8 cellular contexts compared by ENCODE assay signal in the genomic region with DNA sequence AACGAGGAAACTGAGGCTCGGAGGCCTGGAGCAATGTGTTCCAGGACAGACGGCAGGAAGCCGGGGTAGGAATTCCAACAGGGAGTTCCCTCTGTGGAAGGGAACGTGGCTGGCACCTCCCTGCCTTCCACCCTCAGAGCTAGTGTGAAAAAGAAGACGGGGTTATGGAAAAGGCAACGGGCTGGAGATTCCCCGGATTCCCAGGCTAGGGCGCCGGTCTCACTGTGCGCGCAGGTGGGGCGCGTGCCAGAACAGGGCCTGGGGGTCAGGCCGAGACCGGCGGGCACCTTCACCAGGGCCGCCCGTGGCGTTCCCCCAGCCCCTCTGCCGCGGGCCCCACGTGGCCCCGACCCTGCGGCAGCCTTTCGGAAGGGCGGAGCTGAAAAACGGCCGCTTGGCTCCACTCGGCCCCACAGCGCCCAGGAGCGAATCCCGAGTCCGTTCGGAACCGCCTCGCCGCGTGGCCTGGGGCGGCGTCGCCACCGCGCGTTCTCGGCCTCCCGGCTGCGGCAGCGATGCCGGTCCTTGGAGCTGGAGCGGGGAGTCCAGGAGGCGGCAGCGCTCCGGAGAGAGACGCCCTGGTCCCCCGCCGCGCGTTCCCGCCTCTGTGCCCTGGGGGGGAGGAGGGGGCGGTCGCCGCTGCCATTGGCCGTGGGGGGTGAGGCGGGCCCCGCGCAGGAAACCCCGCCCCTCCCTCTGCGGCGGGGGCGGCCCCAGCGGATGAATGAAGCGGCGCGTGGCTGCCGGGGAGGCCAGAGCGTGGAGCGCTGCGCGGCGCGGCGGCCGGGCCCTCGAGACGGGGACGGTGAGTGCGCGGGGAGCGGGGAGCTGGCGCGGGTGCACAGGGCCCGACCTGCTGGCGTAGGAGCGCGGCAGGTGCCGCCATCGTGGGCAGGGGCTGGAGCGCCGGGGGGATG. TPM values are rescaled to one million over a fixed set of nuclear protein-coding genes. Genes with fewer than 3 reads are reported as not detected.
DNase-seq lines count a peak whose midpoint lies in the region; ATAC-seq, FAIRE-seq and TF ChIP-seq lines count a peak whose summit lies in the region.

A gene with protein sequence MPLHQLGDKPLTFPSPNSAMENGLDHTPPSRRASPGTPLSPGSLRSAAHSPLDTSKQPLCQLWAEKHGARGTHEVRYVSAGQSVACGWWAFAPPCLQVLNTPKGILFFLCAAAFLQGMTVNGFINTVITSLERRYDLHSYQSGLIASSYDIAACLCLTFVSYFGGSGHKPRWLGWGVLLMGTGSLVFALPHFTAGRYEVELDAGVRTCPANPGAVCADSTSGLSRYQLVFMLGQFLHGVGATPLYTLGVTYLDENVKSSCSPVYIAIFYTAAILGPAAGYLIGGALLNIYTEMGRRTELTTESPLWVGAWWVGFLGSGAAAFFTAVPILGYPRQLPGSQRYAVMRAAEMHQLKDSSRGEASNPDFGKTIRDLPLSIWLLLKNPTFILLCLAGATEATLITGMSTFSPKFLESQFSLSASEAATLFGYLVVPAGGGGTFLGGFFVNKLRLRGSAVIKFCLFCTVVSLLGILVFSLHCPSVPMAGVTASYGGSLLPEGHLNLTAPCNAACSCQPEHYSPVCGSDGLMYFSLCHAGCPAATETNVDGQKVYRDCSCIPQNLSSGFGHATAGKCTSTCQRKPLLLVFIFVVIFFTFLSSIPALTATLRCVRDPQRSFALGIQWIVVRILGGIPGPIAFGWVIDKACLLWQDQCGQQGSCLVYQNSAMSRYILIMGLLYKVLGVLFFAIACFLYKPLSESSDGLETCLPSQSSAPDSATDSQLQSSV (plus strand): TSS at position 755 of the 917 bp plus-strand sequence. CDS start 13,952 bp downstream, outside the sequence.

- no peak for FAIRE-seq in pancreas (lab: Jason Lieb, UNC)

- no peaks in the 10 kb centered on the region for H3K27me3 ChIP-seq in pancreas
- peaks cover 0 to 10% (median 4%) of the 10 kb centered on the region in 4 donors for H3K27me3 ChIP-seq in upper lobe of left lung

- no peaks in the 10 kb centered on the region for H3K9me3 ChIP-seq in pancreas
- H3K9me3 ChIP-seq in upper lobe of left lung: no peaks in the 10 kb centered on the region

- DNase-seq in DMS 273 treated with DMSO at 0.1 percent for 48 hours (lab: John Stamatoyannopoulos, UW) (peak; percentile 51), SK-N-DZ (ENCODE audit: low spot score) (peak; percentile 83), head of caudate nucleus (peak in 41 of 42 donors; percentile 35 to 86 (median 69)), pancreas (peak in 5 of 6 donors; percentile 44 to 81 (median 64)), upper lobe of left lung (peak; percentile 82 to 95)
- peak; percentile 88 for DNase-seq in activated naive CD4-positive, alpha-beta T cell treated with Interleukin-2 at 50 U/mL for 16 hours

- 2% methylated on average over 64 to 100 of the region's 100 CpGs for WGBS in pancreas, 2 donors
- WGBS in upper lobe of left lung, 2 donors: 3 to 12% methylated on average over 13 to 48 of the region's 100 CpGs

- ATAC-seq in GM21723 (IDR thresholded peaks at IDR 0.05; ENCODE audit: unreplicated experiment): peak; percentile 65
- ATAC-seq in pancreas: peak; percentile 69 to 87 (median 80)
- ATAC-seq in upper lobe of left lung (ENCODE audit: low FRiP score in 2 of 2): peak; percentile 42 to 91

- peak in 3 of 4 donors; percentile 39 to 79 (median 75) for TF ChIP-seq POLR2A in upper lobe of left lung (IDR thresholded peaks at IDR 0.05)

- H3K36me3 ChIP-seq in pancreas (no peaks in the 10 kb centered on the region), upper lobe of left lung (peaks cover 0 to 27% (median 0%) of the 10 kb centered on the region in 4 donors)

- no peak within 1 kb of the TSS for H3K27ac ChIP-seq in pancreas
- peak within 1 kb of the TSS; percentile 77 to 98 (median 92) for H3K27ac ChIP-seq in upper lobe of left lung

- TF ChIP-seq CTCF in LNCAP (IDR thresholded peaks at IDR 0.05) (peak; percentile 11; the same call in 1 of the 2 replicates), pancreas (IDR thresholded peaks at IDR 0.05) (no peak), upper lobe of left lung (IDR thresholded peaks at IDR 0.05) (peak in 2 of 6 experiments; percentile 22 to 31)

- H3K4me1 ChIP-seq in pancreas: peaks cover 0 to 13% (median 5%) of the 10 kb centered on the region in 3 donors
- peaks cover 24 to 57% (median 51%) of the 10 kb centered on the region in 4 donors for H3K4me1 ChIP-seq in upper lobe of left lung

- peak in 1 of 4 donors; percentile 46 for TF ChIP-seq EP300 in upper lobe of left lung (IDR thresholded peaks at IDR 0.05)

- H3K4me3 ChIP-seq in pancreas: peak within 1 kb of the TSS; percentile 27 to 49 (median 44)
- H3K4me3 ChIP-seq in upper lobe of left lung: peak within 1 kb of the TSS; percentile 64 to 78 (median 70)

- intact Hi-C loops in head of caudate nucleus (cut with DNase I): no loop called here
- intact Hi-C loops in pancreas (cut with DNase I): no loop called here

RNA-seq across cellular contexts. Expression of the gene that starts here (rescaled TPM):
- polyA plus RNA-seq in SK-N-DZ (2014; cell fraction: cytosol; rRNA removed): 12.0 and 18.7 TPM in 2 replicates
- polyA plus RNA-seq in SK-N-DZ (2014; cell fraction: nucleus; rRNA removed): 32.1 and 36.3 TPM in 2 replicates
- 1 to 10 TPM; 1.2 to 5.1 (median 1.8) TPM for total RNA-seq in pancreas
- 10 to 100 TPM in 1 of 2 donors, 1 to 10 TPM in 1; 7.4 to 15.9 TPM for polyA plus RNA-seq in pancreas
- 10 to 100 TPM; 39.9 to 86.7 (median 49.1) TPM for total RNA-seq in upper lobe of left lung

Comparison
In these comparisons a context has a peak if more than half of its experiments do, and no peak if none do; other contexts are left out.
1. RNA of the gene that starts here (total RNA-seq): 39.9 to 86.7 TPM in upper lobe of left lung; 1.2 to 5.1 TPM in pancreas; every median in the first group is over 4 times any median in the second.
2. H3K27ac ChIP-seq: peak in upper lobe of left lung (4 of 4); none in pancreas (0 of 4).
3. Peak in every context shown above with its lines, with median percentiles within 50 percentile points of each other: DNase-seq and ATAC-seq.